ENCODE assay signal across 1 cellular context in genomic region chr20:63739129-63740069, GRCh38.
A peak's percentile ranks its signal among the peaks of the same experiment; 100 is the strongest.
TF ChIP-seq lines count a peak whose summit lies in the region.

SLC2A4RG (plus strand) TSS chr20:63739776; CDS start chr20:63739913, 137 bp downstream.

TF ChIP-seq in HepG2, 621 proteins besides CTCF, POLR2A, EP300 and RAD21 (continued from another document and continues in another):
- TF ChIP-seq ATF5 (CRISPR knock-in tag; IDR thresholded peaks at IDR 0.05; ENCODE audit: low read depth) (no peak), ZNF891 (CRISPR knock-in tag; IDR thresholded peaks at IDR 0.05) (peak; percentile 82), KLF15 (CRISPR knock-in tag; IDR thresholded peaks at IDR 0.05; ENCODE audit: borderline replicate concordance) (no peak; the same call in 1 of the 2 replicates), TBL1XR1 (IDR thresholded peaks at IDR 0.05; ENCODE audit: borderline replicate concordance, low read length, partially characterized antibody) (peak; percentile 81), ZMYM2 (CRISPR knock-in tag; IDR thresholded peaks at IDR 0.05) (peak; percentile 84; the same call in 1 of the 2 replicates), HES4 (CRISPR knock-in tag; IDR thresholded peaks at IDR 0.05; ENCODE audit: borderline replicate concordance) (peak; percentile 83; the same call in 1 of the 2 replicates), SP1 (IDR thresholded peaks at IDR 0.05) (no peak), SP1 (CRISPR knock-in tag; IDR thresholded peaks at IDR 0.05) (peak; percentile 68), ARNT (IDR thresholded peaks at IDR 0.05) (no peak), RNF2 (conservative IDR thresholded peaks at IDR 0.05; ENCODE audit: low read depth) (peak; percentile 63; the same call in 1 of the 2 replicates), BORCS8-MEF2B (CRISPR knock-in tag; IDR thresholded peaks at IDR 0.05) (peak; percentile 88), POLR2AphosphoS2 (IDR thresholded peaks at IDR 0.05; ENCODE audit: low read depth, low read length) (peak; percentile 78; the same call in 1 of the 2 replicates), SP5 (CRISPR knock-in tag; IDR thresholded peaks at IDR 0.05; ENCODE audit: borderline replicate concordance, low read depth) (peak; percentile 94), FOXP1 (IDR thresholded peaks at IDR 0.05) (no peak), FOXP1 (CRISPR knock-in tag; IDR thresholded peaks at IDR 0.05) (no peak), ZNF207 (IDR thresholded peaks at IDR 0.05; ENCODE audit: borderline replicate concordance) (no peak), MLX (CRISPR knock-in tag; IDR thresholded peaks at IDR 0.05) (peak; percentile 71), ZFP37 (CRISPR knock-in tag; IDR thresholded peaks at IDR 0.05; ENCODE audit: borderline replicate concordance) (peak; percentile 68), GZF1 (CRISPR knock-in tag; IDR thresholded peaks at IDR 0.05) (0 out of 2 replicates have a peak, but pooled peaks have one; percentile 65), ZNF660 (CRISPR knock-in tag; IDR thresholded peaks at IDR 0.05; ENCODE audit: borderline replicate concordance, low read depth) (no peak), ZNF615 (CRISPR knock-in tag; IDR thresholded peaks at IDR 0.05; ENCODE audit: borderline replicate concordance) (no peak), RFX5 (IDR thresholded peaks at IDR 0.05; ENCODE audit: low read depth, low read length) (no peak), ZHX1 (CRISPR knock-in tag; IDR thresholded peaks at IDR 0.05; ENCODE audit: low read depth) (peak; percentile 76; the same call in 1 of the 2 replicates), ZZZ3 (CRISPR knock-in tag; IDR thresholded peaks at IDR 0.05; ENCODE audit: borderline replicate concordance) (no peak; the same call in 1 of the 2 replicates), FOXK2 (IDR thresholded peaks at IDR 0.05) (no peak), ZNF460 (CRISPR knock-in tag; IDR thresholded peaks at IDR 0.05; ENCODE audit: borderline replicate concordance) (peak; percentile 50; the same call in 1 of the 2 replicates), CSRNP2 (CRISPR knock-in tag; conservative IDR thresholded peaks at IDR 0.05; ENCODE audit: low read depth) (no peak; the same call in 1 of the 2 replicates), ZNF333 (CRISPR knock-in tag; IDR thresholded peaks at IDR 0.05; ENCODE audit: borderline replicate concordance) (no peak; the same call in 1 of the 2 replicates), CENPT (CRISPR knock-in tag; IDR thresholded peaks at IDR 0.05; ENCODE audit: low read depth) (no peak), ZNF576 (CRISPR knock-in tag; IDR thresholded peaks at IDR 0.05) (no peak), MIXL1 (CRISPR knock-in tag; IDR thresholded peaks at IDR 0.05) (peak; percentile 46), NR3C1 (CRISPR knock-in tag; IDR thresholded peaks at IDR 0.05) (no peak), SOX5 (CRISPR knock-in tag; IDR thresholded peaks at IDR 0.05; ENCODE audit: borderline replicate concordance) (peak; percentile 54; the same call in 1 of the 2 replicates), USF2 (IDR thresholded peaks at IDR 0.05; ENCODE audit: low read depth, low read length) (no peak), USF2 (CRISPR knock-in tag; IDR thresholded peaks at IDR 0.05; ENCODE audit: borderline replicate concordance) (no peak), ZNF577 (CRISPR knock-in tag; IDR thresholded peaks at IDR 0.05; ENCODE audit: borderline replicate concordance, low read depth) (no peak), GMEB2 (CRISPR knock-in tag; IDR thresholded peaks at IDR 0.05; ENCODE audit: low read depth) (peak; percentile 36; the same call in 1 of the 2 replicates), ZNF790 (CRISPR knock-in tag; IDR thresholded peaks at IDR 0.05; ENCODE audit: borderline replicate concordance) (no peak; the same call in 1 of the 2 replicates), PBX2 (CRISPR knock-in tag; IDR thresholded peaks at IDR 0.05) (no peak), AHR (CRISPR knock-in tag; IDR thresholded peaks at IDR 0.05) (no peak; the same call in 1 of the 2 replicates), ATAD3A (CRISPR knock-in tag; IDR thresholded peaks at IDR 0.05) (no peak), KDM4B (CRISPR knock-in tag; IDR thresholded peaks at IDR 0.05) (peak; percentile 89; the same call in 1 of the 2 replicates), SNAI1 (CRISPR knock-in tag; IDR thresholded peaks at IDR 0.05; ENCODE audit: borderline replicate concordance) (0 out of 2 replicates have a peak, but pooled peaks have one; percentile 3)
- TF ChIP-seq, protein P1, sequence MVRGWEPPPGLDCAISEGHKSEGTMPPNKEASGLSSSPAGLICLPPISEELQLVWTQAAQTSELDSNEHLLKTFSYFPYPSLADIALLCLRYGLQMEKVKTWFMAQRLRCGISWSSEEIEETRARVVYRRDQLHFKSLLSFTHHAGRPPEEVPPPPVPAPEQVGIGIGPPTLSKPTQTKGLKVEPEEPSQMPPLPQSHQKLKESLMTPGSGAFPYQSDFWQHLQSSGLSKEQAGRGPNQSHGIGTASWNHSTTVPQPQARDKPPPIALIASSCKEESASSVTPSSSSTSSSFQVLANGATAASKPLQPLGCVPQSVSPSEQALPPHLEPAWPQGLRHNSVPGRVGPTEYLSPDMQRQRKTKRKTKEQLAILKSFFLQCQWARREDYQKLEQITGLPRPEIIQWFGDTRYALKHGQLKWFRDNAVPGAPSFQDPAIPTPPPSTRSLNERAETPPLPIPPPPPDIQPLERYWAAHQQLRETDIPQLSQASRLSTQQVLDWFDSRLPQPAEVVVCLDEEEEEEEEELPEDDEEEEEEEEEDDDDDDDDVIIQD (CRISPR knock-in tag; IDR thresholded peaks at IDR 0.05; ENCODE audit: low read depth): 0 out of 2 replicates have a peak, but pooled peaks have one; percentile 16
- TF ChIP-seq, protein P2, sequence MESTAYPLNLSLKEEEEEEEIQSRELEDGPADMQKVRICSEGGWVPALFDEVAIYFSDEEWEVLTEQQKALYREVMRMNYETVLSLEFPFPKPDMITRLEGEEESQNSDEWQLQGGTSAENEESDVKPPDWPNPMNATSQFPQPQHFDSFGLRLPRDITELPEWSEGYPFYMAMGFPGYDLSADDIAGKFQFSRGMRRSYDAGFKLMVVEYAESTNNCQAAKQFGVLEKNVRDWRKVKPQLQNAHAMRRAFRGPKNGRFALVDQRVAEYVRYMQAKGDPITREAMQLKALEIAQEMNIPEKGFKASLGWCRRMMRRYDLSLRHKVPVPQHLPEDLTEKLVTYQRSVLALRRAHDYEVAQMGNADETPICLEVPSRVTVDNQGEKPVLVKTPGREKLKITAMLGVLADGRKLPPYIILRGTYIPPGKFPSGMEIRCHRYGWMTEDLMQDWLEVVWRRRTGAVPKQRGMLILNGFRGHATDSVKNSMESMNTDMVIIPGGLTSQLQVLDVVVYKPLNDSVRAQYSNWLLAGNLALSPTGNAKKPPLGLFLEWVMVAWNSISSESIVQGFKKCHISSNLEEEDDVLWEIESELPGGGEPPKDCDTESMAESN (CRISPR knock-in tag; conservative IDR thresholded peaks at IDR 0.05): peak; percentile 95
- TF ChIP-seq, protein P3, sequence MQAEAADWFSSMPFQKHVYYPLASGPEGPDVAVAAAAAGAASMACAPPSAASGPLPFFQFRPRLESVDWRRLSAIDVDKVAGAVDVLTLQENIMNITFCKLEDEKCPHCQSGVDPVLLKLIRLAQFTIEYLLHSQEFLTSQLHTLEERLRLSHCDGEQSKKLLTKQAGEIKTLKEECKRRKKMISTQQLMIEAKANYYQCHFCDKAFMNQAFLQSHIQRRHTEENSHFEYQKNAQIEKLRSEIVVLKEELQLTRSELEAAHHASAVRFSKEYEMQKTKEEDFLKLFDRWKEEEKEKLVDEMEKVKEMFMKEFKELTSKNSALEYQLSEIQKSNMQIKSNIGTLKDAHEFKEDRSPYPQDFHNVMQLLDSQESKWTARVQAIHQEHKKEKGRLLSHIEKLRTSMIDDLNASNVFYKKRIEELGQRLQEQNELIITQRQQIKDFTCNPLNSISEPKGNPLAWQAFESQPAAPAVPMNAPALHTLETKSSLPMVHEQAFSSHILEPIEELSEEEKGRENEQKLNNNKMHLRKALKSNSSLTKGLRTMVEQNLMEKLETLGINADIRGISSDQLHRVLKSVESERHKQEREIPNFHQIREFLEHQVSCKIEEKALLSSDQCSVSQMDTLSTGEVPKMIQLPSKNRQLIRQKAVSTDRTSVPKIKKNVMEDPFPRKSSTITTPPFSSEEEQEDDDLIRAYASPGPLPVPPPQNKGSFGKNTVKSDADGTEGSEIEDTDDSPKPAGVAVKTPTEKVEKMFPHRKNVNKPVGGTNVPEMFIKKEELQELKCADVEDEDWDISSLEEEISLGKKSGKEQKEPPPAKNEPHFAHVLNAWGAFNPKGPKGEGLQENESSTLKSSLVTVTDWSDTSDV (CRISPR knock-in tag; IDR thresholded peaks at IDR 0.05): no peak
